In genomic region chr2:240223631-240224030, GRCh38 we compare ENCODE assay signal across 16 cellular contexts.
A peak's percentile ranks its signal among the peaks of the same experiment; 100 is the strongest.
DNase-seq lines count a peak whose midpoint lies in the region; ATAC-seq, FAIRE-seq and TF ChIP-seq lines count a peak whose summit lies in the region.
"Had no signal": no experiment of that assay in that cellular context is flagged by ENCODE, and none has a peak within 500 bp of the region (broad histone marks: within the 10 kb centered on the region; RNA-seq: fewer than 3 reads in every experiment).

No MANE protein-coding gene starts in this region.

- H3K27ac ChIP-seq in right atrium auricular region, result no peak overlapping the region
- H3K27ac ChIP-seq in kidney (ENCODE audit: low read depth in 2 of 2, low read length in 2 of 2), result no peak overlapping the region
- H3K27ac ChIP-seq: A549, C4-2B had no signal

- H3K36me3 ChIP-seq in right atrium auricular region, result no peaks in the 10 kb centered on the region
- H3K36me3 ChIP-seq in kidney (ENCODE audit: control insufficient read depth in 1 of 2, insufficient read depth in 2 of 2, low read length in 2 of 2), result no peaks in the 10 kb centered on the region
- H3K36me3 ChIP-seq: BE2C had no signal

- H3K27me3 ChIP-seq in right atrium auricular region, result no peaks in the 10 kb centered on the region

- no peak for FAIRE-seq in kidney (lab: Jason Lieb, UNC)
- FAIRE-seq: A549 had no signal

- intact Hi-C loops in left ventricle myocardium superior (cut with micrococcal nuclease) (no loop called here), kidney (cut with DNase I) (no loop called here), posterior vena cava (cut with DNase I) (no loop called here)

- peaks cover 0 to 13% of the 10 kb centered on the region in 2 donors for H3K9me3 ChIP-seq in right atrium auricular region
- H3K9me3 ChIP-seq in kidney (ENCODE audit: control insufficient read depth in 1 of 2, low read length in 2 of 2), result peaks cover 0 to under 1% of the 10 kb centered on the region in 2 donors
- H3K9me3 ChIP-seq: BE2C had no signal

- TF ChIP-seq CTCF in right atrium auricular region (IDR thresholded peaks at IDR 0.05) (no peak), kidney (IDR thresholded peaks at IDR 0.05; ENCODE audit: borderline replicate concordance, extremely low read depth, insufficient read depth) (no peak)

- peak; percentile 16 for DNase-seq in left ventricle myocardium superior
- no peak for DNase-seq in right atrium auricular region (ENCODE audit: low spot score)
- DNase-seq in kidney, result peak; percentile 43
- peak; percentile 61 for DNase-seq in posterior vena cava (ENCODE audit: low spot score)
- DNase-seq in ureter (ENCODE audit: low spot score), result peak; percentile 30
- no peak for DNase-seq in GOT3 (lab: John Stamatoyannopoulos, UW)
- DNase-seq: BE2C; Caco-2; CD8-positive, alpha-beta memory T cell; DND-41; GDM1; HCEC 1CT; HFFc6 had no signal

- ATAC-seq in left ventricle myocardium superior (no peak), HG03159 (IDR thresholded peaks at IDR 0.05; ENCODE audit: unreplicated experiment) (no peak)
- ATAC-seq: A549 had no signal

- no peak overlapping the region for H3K9ac ChIP-seq in kidney (ENCODE audit: low read length in 2 of 2)

- H3K4me1 ChIP-seq in right atrium auricular region (no peaks in the 10 kb centered on the region), kidney (ENCODE audit: control insufficient read depth in 1 of 2, insufficient read depth in 1 of 2, low read depth in 1 of 2, low read length in 2 of 2) (peaks cover 0 to 2% of the 10 kb centered on the region in 2 donors)
- H3K4me1 ChIP-seq: BE2C, Caco-2 had no signal

- H3K4me3 ChIP-seq in right atrium auricular region (no peak overlapping the region), kidney (ENCODE audit: low read length in 2 of 2) (no peak overlapping the region)
- H3K4me3 ChIP-seq: A549 had no signal

Comparison
In these comparisons a context has a peak if more than half of its experiments do, and no peak if none do; other contexts are left out.
1. DNase-seq: peak in left ventricle myocardium superior (single experiment), kidney (single experiment), posterior vena cava (single experiment) and ureter (single experiment); none in right atrium auricular region (single experiment) and GOT3 (single experiment).